Comparison of ENCODE assay signal across 14 cellular contexts in the genomic region with DNA sequence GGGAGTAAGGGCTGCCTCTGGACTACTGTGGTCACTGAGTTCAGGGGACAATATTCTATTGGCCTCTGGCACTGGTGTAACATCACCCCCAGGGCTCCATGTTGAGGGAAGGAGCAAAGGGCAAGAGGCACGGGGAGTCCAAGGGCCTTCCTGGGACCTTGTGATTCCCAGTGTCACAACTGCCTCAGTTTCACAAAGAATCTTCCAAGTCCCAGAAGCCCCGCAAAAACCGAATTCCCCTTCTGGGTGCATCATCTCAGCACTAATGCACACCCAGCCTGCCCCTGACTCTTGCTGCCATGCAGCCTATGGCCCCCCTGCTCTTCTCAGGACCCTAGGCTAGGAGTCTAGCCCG. TPM values are rescaled to one million over a fixed set of nuclear protein-coding genes. Genes with fewer than 3 reads are reported as not detected.
DNase-seq lines count a peak whose midpoint lies in the region; ATAC-seq, FAIRE-seq and TF ChIP-seq lines count a peak whose summit lies in the region.
"Had no signal": no experiment of that assay in that cellular context is flagged by ENCODE, and none has a peak within 500 bp of the region (broad histone marks: within the 10 kb centered on the region; RNA-seq: fewer than 3 reads in every experiment).

No MANE protein-coding gene starts in this region.

- peaks cover 74% of the 10 kb centered on the region for H3K79me2 ChIP-seq in astrocyte (ENCODE audit: insufficient read depth, low read length)

- BruUV-seq in Calu3 (replicated peaks; lab: Mats Ljungman, UMichigan): no TSS peak

- H3K4me1 Mint-ChIP-seq in Calu3 (ENCODE audit: low read depth, unreplicated experiment) (peaks cover 81% of the 10 kb centered on the region), astrocyte (ENCODE audit: low read depth, unreplicated experiment) (peaks cover 54% of the 10 kb centered on the region)

- no peak for DNase-seq in Calu3
- DNase-seq in astrocyte (ENCODE audit: low read depth): no peak
- DNase-seq in left lung: no peak
- DNase-seq in stimulated activated CD4-positive, alpha-beta T cell treated with anti-CD3 and anti-CD28 coated beads, Interleukin-4, amount 100 ng/mL, for 1 hour: no peak
- no peak for DNase-seq in LoVo (ENCODE audit: low spot score)
- no peak for DNase-seq in superior temporal gyrus (ENCODE audit: extremely low spot score)
- DNase-seq: midbrain had no signal

- no peak overlapping the region for H2AFZ ChIP-seq in astrocyte (ENCODE audit: low read depth, low read length)

- H3K9me3 Mint-ChIP-seq in Calu3 (ENCODE audit: low read depth, unreplicated experiment): no peaks in the 10 kb centered on the region
- no peaks in the 10 kb centered on the region for H3K9me3 Mint-ChIP-seq in astrocyte (ENCODE audit: unreplicated experiment)
- H3K9me3 Mint-ChIP-seq: activated CD8-positive, alpha-beta T cell treated with anti-CD3 and anti-CD28 coated beads for 36 hours had no signal

- CTCF ChIA-PET in Calu3 (lab: Charles Lee): interaction anchor here (1.0 kb wide), 1 partner anchor 15 kb away, joined by 3 read pairs; no protein-coding TSS in a partner anchor

- H3K27ac Mint-ChIP-seq in Calu3 (ENCODE audit: unreplicated experiment): peak overlapping the region; percentile 59
- H3K27ac Mint-ChIP-seq in astrocyte (ENCODE audit: unreplicated experiment): peak overlapping the region; percentile 86
- H3K27ac Mint-ChIP-seq: activated CD8-positive, alpha-beta T cell treated with anti-CD3 and anti-CD28 coated beads for 36 hours; activated naive CD8-positive, alpha-beta T cell had no signal

- H3K9me3 ChIP-seq in astrocyte (ENCODE audit: insufficient read depth, low read depth, low read length): no peaks in the 10 kb centered on the region
- H3K9me3 ChIP-seq in left lung: no peaks in the 10 kb centered on the region

- H3K4me1 ChIP-seq in astrocyte (ENCODE audit: insufficient read depth, low read length): peaks cover 86% of the 10 kb centered on the region
- peaks cover 67 to 81% of the 10 kb centered on the region in 2 donors for H3K4me1 ChIP-seq in left lung

- peaks cover 100% of the 10 kb centered on the region for H3K36me3 Mint-ChIP-seq in Calu3 (ENCODE audit: insufficient read depth, unreplicated experiment)
- H3K36me3 Mint-ChIP-seq in astrocyte (ENCODE audit: low read depth, unreplicated experiment): peaks cover 38% of the 10 kb centered on the region
- H3K36me3 Mint-ChIP-seq: activated naive CD8-positive, alpha-beta T cell had no signal

- no peaks in the 10 kb centered on the region for H3K27me3 Mint-ChIP-seq in Calu3 (ENCODE audit: unreplicated experiment)
- H3K27me3 Mint-ChIP-seq in astrocyte (ENCODE audit: low read depth, unreplicated experiment): no peaks in the 10 kb centered on the region

- H3K4me3 ChIP-seq in astrocyte (ENCODE audit: insufficient read depth, low read depth, low read length) (no peak overlapping the region), left lung (no peak overlapping the region), skin epidermis (no peak overlapping the region)

- peaks cover 95% of the 10 kb centered on the region for H4K20me1 ChIP-seq in astrocyte (ENCODE audit: insufficient read depth, low read length)

- H3K4me2 ChIP-seq in astrocyte (ENCODE audit: low read length): peak overlapping the region; percentile 100

- H3K9ac ChIP-seq in astrocyte (ENCODE audit: low read length): peak overlapping the region; percentile 100

- H3K36me3 ChIP-seq in astrocyte (ENCODE audit: insufficient read depth, low read length) (peaks cover 66% of the 10 kb centered on the region), left lung (peaks cover 0 to 63% of the 10 kb centered on the region in 2 donors)

- H3K27ac ChIP-seq in astrocyte (ENCODE audit: low read depth, low read length): peak overlapping the region; percentile 100
- peak overlapping the region; percentile 53 to 56 for H3K27ac ChIP-seq in left lung
- H3K27ac ChIP-seq in skin epidermis: peak overlapping the region in 12 of 21 experiments; percentile 2 to 61 (median 38)
- H3K27ac ChIP-seq: HL-60 had no signal

- no peak overlapping the region for H3K4me3 Mint-ChIP-seq in Calu3 (ENCODE audit: low read depth, unreplicated experiment)
- H3K4me3 Mint-ChIP-seq in astrocyte (ENCODE audit: unreplicated experiment): peak overlapping the region; percentile 75
- H3K4me3 Mint-ChIP-seq: activated CD8-positive, alpha-beta T cell treated with anti-CD3 and anti-CD28 coated beads for 36 hours; activated naive CD8-positive, alpha-beta T cell had no signal

- intact Hi-C loops in Calu3 (cut with micrococcal nuclease; ENCODE audit: unreplicated experiment): no loop called here
- intact Hi-C loops in left lung (cut with DNase I): no loop called here

- ATAC-seq in left lung (no peak), GM21619 (IDR thresholded peaks at IDR 0.05; ENCODE audit: unreplicated experiment) (no peak)

- no peaks in the 10 kb centered on the region for H3K27me3 ChIP-seq in astrocyte (ENCODE audit: insufficient read depth, low read length)
- H3K27me3 ChIP-seq in left lung: peaks cover 0 to 24% of the 10 kb centered on the region in 2 donors

- TF ChIP-seq CTCF in Calu3 (IDR thresholded peaks at IDR 0.05; ENCODE audit: unreplicated experiment): no peak
- TF ChIP-seq CTCF in astrocyte (IDR thresholded peaks at IDR 0.05; ENCODE audit: insufficient read depth, low read depth, low read length): no peak
- TF ChIP-seq CTCF in left lung (IDR thresholded peaks at IDR 0.05): no peak

- no peak for FAIRE-seq in astrocyte (lab: Jason Lieb, UNC)

RNA-seq across cellular contexts. Expression of gene AMOTL2, which starts 5.5 kb away (rescaled TPM):
- total RNA-seq in Calu3 (2022): 140 and 153 TPM in 2 replicates
- total RNA-seq in astrocyte: 150 and 197 TPM in 2 replicates
- total RNA-seq in left lung: 100 to 1,000 TPM in 1 of 2 donors, 10 to 100 TPM in 1; 69.2 to 106 TPM
- total RNA-seq: activated CD8-positive, alpha-beta T cell treated with anti-CD3 and anti-CD28 coated beads for 36 hours; OCI-LY7; T-helper 2 cell treated with Interferon-gamma antibody and Interleukin-4, amounts not matched to agents 100 ng/mL and 5 ng/mL, for 36 hours had no signal

Comparison
In these comparisons a context has a peak if more than half of its experiments do, and no peak if none do; other contexts are left out.
1. H3K27ac ChIP-seq: peak in every context shown above with its lines; median percentile 100 in astrocyte; 54 in left lung; 38 in skin epidermis.